In genomic region chr7:127091620-127092019, GRCh38 we compare ENCODE assay signal across 37 cellular contexts.
"Had no signal": no experiment of that assay in that cellular context is flagged by ENCODE, and none has a peak within 500 bp of the region (broad histone marks: within the 10 kb centered on the region; RNA-seq: fewer than 3 reads in every experiment).

No MANE protein-coding gene starts in this region.

- H3K4me1 Mint-ChIP-seq: activated CD4-positive, alpha-beta T cell treated with anti-CD3 and anti-CD28 coated beads for 36 hours; activated naive CD8-positive, alpha-beta T cell treated with anti-CD3 and anti-CD28 coated beads for 36 hours; activated T-helper 17 cell treated with anti-CD3 and anti-CD28 coated beads, Interleukin-2, amount 50 U/mL, for 72 hours; brain; central memory CD8-positive, alpha-beta T cell had no signal

- H3K36me3 ChIP-seq: ascending aorta, cardiac muscle cell, WERI-Rb-1 had no signal

- H3K27ac ChIP-seq: ascending aorta, cardiac muscle cell, WERI-Rb-1 had no signal

- H3K4me1 ChIP-seq: ascending aorta had no signal

- H3K27ac Mint-ChIP-seq: activated CD4-positive, alpha-beta memory T cell treated with anti-CD3 and anti-CD28 coated beads for 36 hours; activated CD4-positive, alpha-beta T cell treated with anti-CD3 and anti-CD28 coated beads for 36 hours; activated CD8-positive, alpha-beta T cell treated with anti-CD3 and anti-CD28 coated beads for 36 hours; activated naive CD4-positive, alpha-beta T cell treated with anti-CD3 and anti-CD28 coated beads for 36 hours; activated naive CD4-positive, alpha-beta T cell treated with anti-CD3 and anti-CD28 coated beads, Interleukin-2, amount 50 U/mL, for 72 hours; activated naive CD8-positive, alpha-beta T cell treated with anti-CD3 and anti-CD28 coated beads for 36 hours; activated T-cell treated with anti-CD3 and anti-CD28 coated beads, Interleukin-2, amount 50 U/mL, for 72 hours; activated T-helper 1 cell treated with anti-CD3 and anti-CD28 coated beads, Interleukin-12 subunit alpha, Interleukin-12 subunit beta, Interleukin-2, Interleukin-4 antibody, amounts not matched to agents 30 ng/mL and 10 ng/mL and 1 ng/mL, durations not matched to agents 14 hours and 24 hours and 36 hours; activated T-helper 17 cell treated with anti-CD3 and anti-CD28 coated beads, Interleukin-2, amount 50 U/mL, for 72 hours; brain; T-helper 1 cell treated with Interleukin-12 subunit alpha and Interleukin-12 subunit beta and Interleukin-4 antibody, amounts not matched to agents 30 μg/mL and 1 μg/mL, for 36 hours; T-helper 2 cell treated with Interferon-gamma antibody and Interleukin-4, amounts not matched to agents 5 μg/mL and 100 μg/mL, for 36 hours; WTC11 had no signal

- H3K9me3 Mint-ChIP-seq: activated CD4-positive, alpha-beta memory T cell treated with anti-CD3 and anti-CD28 coated beads for 36 hours; activated CD8-positive, alpha-beta T cell treated with anti-CD3 and anti-CD28 coated beads for 36 hours; activated naive CD4-positive, alpha-beta T cell treated with anti-CD3 and anti-CD28 coated beads for 36 hours; activated T-cell treated with anti-CD3 and anti-CD28 coated beads, Interleukin-2, amount 50 U/mL, for 4 hours; activated T-helper 1 cell treated with anti-CD3 and anti-CD28 coated beads, Interleukin-12 subunit alpha, Interleukin-12 subunit beta, Interleukin-2, Interleukin-4 antibody, amounts not matched to agents 30 ng/mL and 10 ng/mL and 1 ng/mL, durations not matched to agents 14 hours and 24 hours and 36 hours; central memory CD8-positive, alpha-beta T cell; T-helper 1 cell treated with Interleukin-12 subunit alpha and Interleukin-12 subunit beta and Interleukin-4 antibody, amounts not matched to agents 30 μg/mL and 1 μg/mL, for 36 hours; T-helper 2 cell treated with Interferon-gamma antibody and Interleukin-4, amounts not matched to agents 5 μg/mL and 100 μg/mL, for 36 hours; WTC11 had no signal

- H3K9me3 ChIP-seq: ascending aorta had no signal

- H3K36me3 Mint-ChIP-seq: activated CD4-positive, alpha-beta memory T cell treated with anti-CD3 and anti-CD28 coated beads for 36 hours; activated naive CD4-positive, alpha-beta T cell treated with anti-CD3 and anti-CD28 coated beads, Interleukin-2, amount 50 U/mL, for 72 hours; brain; WTC11 had no signal

- H3K27me3 Mint-ChIP-seq: brain; central memory CD8-positive, alpha-beta T cell had no signal

- DNase-seq: activated CD4-positive, alpha-beta memory T cell treated with anti-CD3 and anti-CD28 coated beads for 36 hours; activated CD4-positive, alpha-beta T cell treated with anti-CD3 and anti-CD28 coated beads for 1 hour; activated CD4-positive, alpha-beta T cell treated with anti-CD3 and anti-CD28 coated beads for 36 hours; activated CD4-positive, alpha-beta T cell treated with anti-CD3 and anti-CD28 coated beads for 48 hours; activated CD4-positive, alpha-beta T cell treated with anti-CD3 and anti-CD28 coated beads, Interleukin-2, amount 50 U/mL, for 1 hour; activated CD4-positive, alpha-beta T cell treated with anti-CD3 and anti-CD28 coated beads, Interleukin-2, amount 50 U/mL, for 4 hours; activated CD4-positive, CD25-positive, alpha-beta regulatory T cell; activated CD8-positive, alpha-beta memory T cell treated with anti-CD3 and anti-CD28 coated beads, Interleukin-2, amount 50 U/mL, for 4 hours; activated CD8-positive, alpha-beta T cell treated with anti-CD3 and anti-CD28 coated beads for 36 hours; activated effector memory CD4-positive, alpha-beta T cell treated with anti-CD3 and anti-CD28 coated beads, Interleukin-2, amount 50 U/mL, for 16 hours; activated naive CD4-positive, alpha-beta T cell; activated naive CD4-positive, alpha-beta T cell treated with anti-CD3 and anti-CD28 coated beads for 36 hours; activated naive CD4-positive, alpha-beta T cell treated with anti-CD3 and anti-CD28 coated beads, Interleukin-2, amount 50 U/mL, for 16 hours; activated naive CD8-positive, alpha-beta T cell treated with anti-CD3 and anti-CD28 coated beads for 36 hours; activated T-cell treated with anti-CD3 and anti-CD28 coated beads for 4 hours; activated T-cell treated with anti-CD3 and anti-CD28 coated beads, Interleukin-2, amount 50 U/mL, for 1 hour; activated T-cell treated with anti-CD3 and anti-CD28 coated beads, Interleukin-2, amount 50 U/mL, for 4 hours; activated T-cell treated with anti-CD3 and anti-CD28 coated beads, Interleukin-2, amount 50 U/mL, for 72 hours; amygdala; anterior cingulate cortex; caudate nucleus; cerebellar nuclear complex; T-helper 1 cell; T-helper 2 cell; T-helper 9 cell; WERI-Rb-1 had no signal

- H3K4me3 ChIP-seq: ascending aorta, cardiac muscle cell had no signal

- ATAC-seq: activated CD4-positive, alpha-beta T cell treated with anti-CD3 and anti-CD28 coated beads for 36 hours; activated CD4-positive, CD25-positive, alpha-beta regulatory T cell treated with anti-CD3 and anti-CD28 coated beads, Interleukin-2, amount 50 U/mL, for 24 hours; activated CD8-positive, alpha-beta T cell treated with anti-CD3 and anti-CD28 coated beads for 36 hours; activated naive CD4-positive, alpha-beta T cell treated with anti-CD3 and anti-CD28 coated beads, Interleukin-2, amount 50 U/mL, for 72 hours; activated T-cell treated with anti-CD3 and anti-CD28 coated beads, Interleukin-2, amount 50 U/mL, for 4 hours; activated T-cell treated with anti-CD3 and anti-CD28 coated beads, Interleukin-2, amount 50 U/mL, for 72 hours; activated T-helper 17 cell treated with anti-CD3 and anti-CD28 coated beads, Interleukin-2, amount 50 U/mL, for 72 hours; WTC11 had no signal

- H3K4me3 Mint-ChIP-seq: activated CD4-positive, alpha-beta memory T cell treated with anti-CD3 and anti-CD28 coated beads for 36 hours; activated CD4-positive, alpha-beta T cell treated with anti-CD3 and anti-CD28 coated beads for 36 hours; activated CD8-positive, alpha-beta T cell treated with anti-CD3 and anti-CD28 coated beads for 36 hours; activated naive CD4-positive, alpha-beta T cell treated with anti-CD3 and anti-CD28 coated beads for 36 hours; activated naive CD8-positive, alpha-beta T cell treated with anti-CD3 and anti-CD28 coated beads for 36 hours; activated T-cell treated with anti-CD3 and anti-CD28 coated beads, Interleukin-2, amount 50 U/mL, for 4 hours; activated T-cell treated with anti-CD3 and anti-CD28 coated beads, Interleukin-2, amount 50 U/mL, for 72 hours; activated T-helper 1 cell treated with anti-CD3 and anti-CD28 coated beads, Interleukin-12 subunit alpha, Interleukin-12 subunit beta, Interleukin-2, Interleukin-4 antibody, amounts not matched to agents 30 ng/mL and 10 ng/mL and 1 ng/mL, durations not matched to agents 14 hours and 24 hours and 36 hours; activated T-helper 17 cell treated with anti-CD3 and anti-CD28 coated beads, Interleukin-2, amount 50 U/mL, for 72 hours; brain; central memory CD8-positive, alpha-beta T cell; T-helper 1 cell treated with Interleukin-12 subunit alpha and Interleukin-12 subunit beta and Interleukin-4 antibody, amounts not matched to agents 30 μg/mL and 1 μg/mL, for 36 hours; T-helper 2 cell treated with Interferon-gamma antibody and Interleukin-4, amounts not matched to agents 5 μg/mL and 100 μg/mL, for 36 hours; WTC11 had no signal

- H3K27me3 ChIP-seq: ascending aorta, cardiac muscle cell had no signal
